Comparison of ENCODE assay signal across 24 cellular contexts in the genomic region with DNA sequence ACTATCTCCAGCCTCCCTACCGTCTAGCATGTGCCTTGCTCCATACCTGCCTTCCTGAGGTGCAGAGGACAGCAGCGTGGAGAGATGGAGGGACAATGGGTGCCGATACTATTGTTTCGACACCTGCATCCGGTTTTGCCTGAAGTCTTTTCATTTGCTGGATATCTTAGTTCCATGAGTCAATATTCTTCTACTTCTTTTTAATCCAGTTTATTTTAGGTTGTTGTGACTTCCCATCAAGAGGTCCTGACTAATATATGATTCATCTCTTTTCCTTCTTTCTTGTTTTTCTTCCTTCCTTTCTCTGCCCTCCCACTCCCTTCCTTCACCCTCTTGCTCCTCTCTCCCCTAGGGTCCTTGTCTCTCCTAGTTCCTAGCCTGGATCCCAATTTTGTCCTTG.
DNase-seq lines count a peak whose midpoint lies in the region; ATAC-seq, FAIRE-seq and TF ChIP-seq lines count a peak whose summit lies in the region.
"Had no signal": no experiment of that assay in that cellular context is flagged by ENCODE, and none has a peak within 500 bp of the region (broad histone marks: within the 10 kb centered on the region; RNA-seq: fewer than 3 reads in every experiment).

No MANE protein-coding gene starts in this region.

- H3K36me3 Mint-ChIP-seq in nephron (ENCODE audit: low read depth): no peaks in the 10 kb centered on the region
- H3K36me3 Mint-ChIP-seq: CD4-positive, CD25-positive, alpha-beta regulatory T cell; natural killer cell had no signal

- H3K4me1 ChIP-seq in GM23248 (ENCODE audit: insufficient read depth): 0 out of 2 replicates have a peak, but pooled peaks cover 7% of the 10 kb centered on the region
- H3K4me1 ChIP-seq in gastrocnemius medialis: peaks cover 17 to 28% of the 10 kb centered on the region in 2 donors
- H3K4me1 ChIP-seq in Peyer's patch: no peaks in the 10 kb centered on the region
- H3K4me1 ChIP-seq: transverse colon had no signal

- H3K36me3 ChIP-seq in GM23248 (ENCODE audit: low read depth) (no peaks in the 10 kb centered on the region), bronchial epithelial cell (ENCODE audit: control insufficient read depth, insufficient read depth, low read length) (no peaks in the 10 kb centered on the region), gastrocnemius medialis (no peaks in the 10 kb centered on the region), Peyer's patch (no peaks in the 10 kb centered on the region)
- H3K36me3 ChIP-seq: gastroesophageal sphincter, lower lobe of right lung, sigmoid colon, SJCRH30, transverse colon had no signal

- H3K27me3 ChIP-seq in GM23248 (replicated peaks; ENCODE audit: insufficient read depth): no peaks in the 10 kb centered on the region
- no peaks in the 10 kb centered on the region for H3K27me3 ChIP-seq in bronchial epithelial cell (ENCODE audit: control insufficient read depth, insufficient read depth, low read length)
- no peaks in the 10 kb centered on the region for H3K27me3 ChIP-seq in gastrocnemius medialis
- H3K27me3 ChIP-seq in Peyer's patch: no peaks in the 10 kb centered on the region
- H3K27me3 ChIP-seq: SJCRH30 had no signal

- intact Hi-C loops in gastrocnemius medialis (cut with DNase I; ENCODE audit: low total_unique reads): no loop called here

- peaks cover 44% of the 10 kb centered on the region for H3K4me1 Mint-ChIP-seq in nephron

- no peak overlapping the region for H3K27ac ChIP-seq in GM23248
- H3K27ac ChIP-seq in gastrocnemius medialis: no peak overlapping the region
- no peak overlapping the region for H3K27ac ChIP-seq in Peyer's patch
- H3K27ac ChIP-seq: gastroesophageal sphincter, lower lobe of right lung, sigmoid colon, SJCRH30, transverse colon had no signal

- H3F3A ChIP-seq in GM23248 (ENCODE audit: insufficient read depth): peaks cover 11% of the 10 kb centered on the region; the same call in 1 of the 2 replicates

- no peaks in the 10 kb centered on the region for H3K9me2 ChIP-seq in GM23248 (ENCODE audit: insufficient read depth)

- no peak for TF ChIP-seq POLR2A in gastrocnemius medialis (IDR thresholded peaks at IDR 0.05)
- TF ChIP-seq POLR2A in Peyer's patch (IDR thresholded peaks at IDR 0.05): no peak

- in situ Hi-C loops in GM23248 (cut with MboI) (no loop called here), gastrocnemius medialis (cut with MboI; ENCODE audit: low sequenced_read_pairs in 4 of 4) (no loop called here)

- no peak overlapping the region for H3K9ac ChIP-seq in GM23248

- peaks cover 28% of the 10 kb centered on the region for H3K27me3 Mint-ChIP-seq in nephron (ENCODE audit: low read depth)
- H3K27me3 Mint-ChIP-seq: CD4-positive, CD25-positive, alpha-beta regulatory T cell; central memory CD8-positive, alpha-beta T cell; dendritic cell treated with granulocyte-macrophage colony-stimulating factor and Interleukin-4, amounts not matched to agents 40 ng/mL and 50 ng/mL, for 4 days had no signal

- no peak overlapping the region for H3K4me3 ChIP-seq in GM23248
- no peak overlapping the region for H3K4me3 ChIP-seq in bronchial epithelial cell (ENCODE audit: low read depth, low read length)
- no peak overlapping the region for H3K4me3 ChIP-seq in gastrocnemius medialis
- H3K4me3 ChIP-seq in Peyer's patch: no peak overlapping the region
- H3K4me3 ChIP-seq: gastroesophageal sphincter, lower lobe of right lung, sigmoid colon, SJCRH30, transverse colon had no signal

- H3K9me3 ChIP-seq in GM23248 (ENCODE audit: low read depth) (no peaks in the 10 kb centered on the region), gastrocnemius medialis (no peaks in the 10 kb centered on the region), Peyer's patch (no peaks in the 10 kb centered on the region)
- H3K9me3 ChIP-seq: gastroesophageal sphincter, lower lobe of right lung, sigmoid colon, SJCRH30, transverse colon had no signal

- peak overlapping the region in 2 of 3 experiments; percentile 1 to 81 for H3K27ac Mint-ChIP-seq in nephron
- H3K27ac Mint-ChIP-seq: activated CD4-positive, alpha-beta memory T cell treated with anti-CD3 and anti-CD28 coated beads, Interleukin-2, amount 10 ng/mL, durations not matched to agents 7 days and 5 days; CD4-positive, CD25-positive, alpha-beta regulatory T cell; dendritic cell treated with granulocyte-macrophage colony-stimulating factor and Interleukin-4, amounts not matched to agents 40 ng/mL and 50 ng/mL, for 4 days; natural killer cell had no signal

- no peak for FAIRE-seq in bronchial epithelial cell (lab: Jason Lieb, UNC)
- FAIRE-seq: GM19239 had no signal

- no peak overlapping the region for H3K4me3 Mint-ChIP-seq in nephron
- H3K4me3 Mint-ChIP-seq: activated CD4-positive, alpha-beta memory T cell treated with anti-CD3 and anti-CD28 coated beads, Interleukin-2, amount 10 ng/mL, durations not matched to agents 7 days and 5 days; CD4-positive, CD25-positive, alpha-beta regulatory T cell; central memory CD8-positive, alpha-beta T cell; dendritic cell treated with granulocyte-macrophage colony-stimulating factor and Interleukin-4, amounts not matched to agents 40 ng/mL and 50 ng/mL, for 4 days; natural killer cell had no signal

- H4K20me1 ChIP-seq in GM23248 (ENCODE audit: insufficient read depth): no peaks in the 10 kb centered on the region

- whole genome bisulfite sequencing in GM23248 (ENCODE audit: low coverage in 1 of 2, low lambda C conversion rate in 2 of 2, missing lambda C conversion rate in 2 of 2), 2 experiments: 68 to 75% methylated on average over 5 of the region's 5 CpGs

- H3K79me2 ChIP-seq in GM23248 (ENCODE audit: insufficient read depth): no peaks in the 10 kb centered on the region

- no peaks in the 10 kb centered on the region for H3K9me3 Mint-ChIP-seq in nephron
- H3K9me3 Mint-ChIP-seq: activated CD4-positive, alpha-beta memory T cell treated with anti-CD3 and anti-CD28 coated beads, Interleukin-2, amount 10 ng/mL, durations not matched to agents 7 days and 5 days; central memory CD8-positive, alpha-beta T cell; dendritic cell treated with granulocyte-macrophage colony-stimulating factor and Interleukin-4, amounts not matched to agents 40 ng/mL and 50 ng/mL, for 4 days; natural killer cell had no signal

- H3K4me2 ChIP-seq in GM23248 (ENCODE audit: unreplicated experiment): no peak overlapping the region

- TF ChIP-seq CTCF in bronchial epithelial cell (IDR thresholded peaks at IDR 0.05; ENCODE audit: insufficient read depth, low read length, severe bottlenecking) (no peak), nephron (IDR thresholded peaks at IDR 0.05; ENCODE audit: unreplicated experiment in 3 of 3) (no peak), gastrocnemius medialis (IDR thresholded peaks at IDR 0.05 in 4 of 5, conservative IDR thresholded peaks at IDR 0.05 in 1 of 5) (no peak), Peyer's patch (IDR thresholded peaks at IDR 0.05) (no peak)

- no peak overlapping the region for H2AFZ ChIP-seq in GM23248

- ATAC-seq in gastrocnemius medialis: no peak
- ATAC-seq: gastroesophageal sphincter, natural killer cell had no signal

- DNase-seq in GM23248 (peak; percentile 17), LHCN-M2 (ENCODE audit: low read depth) (peak; percentile 49), bronchial epithelial cell (ENCODE audit: low read depth) (peak; percentile 79), gastrocnemius medialis (no peak), Peyer's patch (no peak), NCI-H187 (lab: John Stamatoyannopoulos, UW) (no peak)
- DNase-seq: activated CD4-positive, alpha-beta memory T cell treated with anti-CD3 and anti-CD28 coated beads, Interleukin-2, amount 10 ng/mL, durations not matched to agents 7 days and 5 days; activated CD8-positive, alpha-beta memory T cell treated with anti-CD3 and anti-CD28 coated beads, Interleukin-2, amount 50 U/mL, for 4 hours; activated naive CD4-positive, alpha-beta T cell treated with Interleukin-2 at 50 U/mL for 16 hours; lower lobe of right lung; natural killer cell; NCI-H446; stimulated activated CD4-positive, alpha-beta T cell treated with anti-CD3 and anti-CD28 coated beads, Interleukin-12 subunit alpha, Interleukin-12 subunit beta, amount 100 ng/mL, for 4 hours; stimulated activated CD4-positive, alpha-beta T cell treated with anti-CD3 and anti-CD28 coated beads, Interleukin-2, amount 100 ng/mL, for 48 hours; T-helper 9 cell had no signal

Comparison
In these comparisons a context has a peak if more than half of its experiments do, and no peak if none do; other contexts are left out.
1. DNase-seq: peak in GM23248 (single experiment), LHCN-M2 (single experiment) and bronchial epithelial cell (single experiment); none in gastrocnemius medialis (0 of 2), Peyer's patch (0 of 3) and NCI-H187 (0 of 2).